13 cellular contexts compared by ENCODE assay signal in genomic region chr14:96274122-96274910, GRCh38. TPM values are rescaled to one million over a fixed set of nuclear protein-coding genes. Genes with fewer than 3 reads are reported as not detected.
DNase-seq lines count a peak whose midpoint lies in the region; ATAC-seq and TF ChIP-seq lines count a peak whose summit lies in the region.
"Had no signal": no experiment of that assay in that cellular context is flagged by ENCODE, and none has a peak within 500 bp of the region (broad histone marks: within the 10 kb centered on the region; RNA-seq: fewer than 3 reads in every experiment).

No MANE protein-coding gene starts in this region.

- H3K9me3 ChIP-seq in mesodermal cell (ENCODE audit: control insufficient read depth, low read length): peaks cover 28% of the 10 kb centered on the region
- H3K9me3 ChIP-seq in vagina: peaks cover 7% of the 10 kb centered on the region
- H3K9me3 ChIP-seq in left ventricle myocardium inferior (replicated peaks): peaks cover 37% of the 10 kb centered on the region
- H3K9me3 ChIP-seq: prostate gland had no signal

- no peaks in the 10 kb centered on the region for H3K4me1 Mint-ChIP-seq in activated CD8-positive, alpha-beta memory T cell treated with anti-CD3 and anti-CD28 coated beads, Interleukin-2, amount 10 ng/mL, durations not matched to agents 7 days and 5 days

- no peak for TF ChIP-seq CTCF in vagina (IDR thresholded peaks at IDR 0.05)
- no peak for TF ChIP-seq CTCF in left ventricle myocardium inferior (IDR thresholded peaks at IDR 0.05; ENCODE audit: borderline replicate concordance)

- H3K36me3 ChIP-seq in mesodermal cell (ENCODE audit: control insufficient read depth, insufficient read depth, low read length) (no peaks in the 10 kb centered on the region), vagina (no peaks in the 10 kb centered on the region), left ventricle myocardium inferior (peaks cover 9% of the 10 kb centered on the region)
- H3K36me3 ChIP-seq: prostate gland had no signal

- peaks cover 8% of the 10 kb centered on the region for H3K9me3 Mint-ChIP-seq in activated CD8-positive, alpha-beta memory T cell treated with anti-CD3 and anti-CD28 coated beads, Interleukin-2, amount 10 ng/mL, durations not matched to agents 7 days and 5 days (ENCODE audit: low read depth)

- 85 to 88% methylated on average over 9 of the region's 10 CpGs for WGBS in mesodermal cell (ENCODE audit: insufficient coverage in 2 of 2), 2 experiments

- no peak for TF ChIP-seq POLR2A in vagina (IDR thresholded peaks at IDR 0.05)

- DNase-seq in activated CD8-positive, alpha-beta memory T cell treated with anti-CD3 and anti-CD28 coated beads, Interleukin-2, amount 10 ng/mL, durations not matched to agents 7 days and 5 days: peak; percentile 34
- no peak for DNase-seq in activated CD8-positive, alpha-beta memory T cell treated with anti-CD3 and anti-CD28 coated beads for 24 hours
- DNase-seq in vagina (ENCODE audit: extremely low spot score in 2 of 2) (peak in 1 of 2 donors; percentile 93), left ventricle myocardium inferior (no peak)
- no peak for DNase-seq in NK-92 treated with Interleukin-12 subunit alpha and Interleukin-12 subunit beta, amount 100 ng/mL, for 24 hours (lab: John Stamatoyannopoulos, UW)
- DNase-seq: NCI-H1436 had no signal

- H3K27me3 ChIP-seq in vagina (no peaks in the 10 kb centered on the region), left ventricle myocardium inferior (ENCODE audit: low read depth) (peaks cover 2% of the 10 kb centered on the region)

- H3K4me3 Mint-ChIP-seq in activated CD8-positive, alpha-beta memory T cell treated with anti-CD3 and anti-CD28 coated beads, Interleukin-2, amount 10 ng/mL, durations not matched to agents 7 days and 5 days: no peak overlapping the region

- H3K27ac ChIP-seq in cingulate gyrus (ENCODE audit: low read depth, low read length): peak overlapping the region; percentile 78
- peak overlapping the region; percentile 32 for H3K27ac ChIP-seq in mesodermal cell (ENCODE audit: low read depth, low read length, severe bottlenecking)
- peak overlapping the region; percentile 68 for H3K27ac ChIP-seq in vagina
- no peak overlapping the region for H3K27ac ChIP-seq in left ventricle myocardium inferior (replicated peaks)
- H3K27ac ChIP-seq: epithelial cell of prostate, prostate gland had no signal

- CTCF ChIA-PET in activated CD8-positive, alpha-beta memory T cell treated with anti-CD3 and anti-CD28 coated beads, Interleukin-2, amount 10 ng/mL, durations not matched to agents 7 days and 5 days (lab: Charles Lee): interaction anchor here (0.6 to 1.8 kb wide), 5 partner anchors 12 to 176 kb away, joined by 3 to 5 read pairs (median 4); no protein-coding TSS in a partner anchor

- peaks cover 2% of the 10 kb centered on the region for H3K36me3 Mint-ChIP-seq in activated CD8-positive, alpha-beta memory T cell treated with anti-CD3 and anti-CD28 coated beads, Interleukin-2, amount 10 ng/mL, durations not matched to agents 7 days and 5 days

- no peak overlapping the region for H3K27ac Mint-ChIP-seq in activated CD8-positive, alpha-beta memory T cell treated with anti-CD3 and anti-CD28 coated beads, Interleukin-2, amount 10 ng/mL, durations not matched to agents 7 days and 5 days

- H3K4me1 ChIP-seq in mesodermal cell (ENCODE audit: control insufficient read depth, insufficient read depth, low read length, poor library complexity, severe bottlenecking) (peaks cover 5% of the 10 kb centered on the region), vagina (peaks cover 43% of the 10 kb centered on the region), left ventricle myocardium inferior (peaks cover 7% of the 10 kb centered on the region)
- H3K4me1 ChIP-seq: prostate gland had no signal

- ATAC-seq in activated CD8-positive, alpha-beta memory T cell treated with anti-CD3 and anti-CD28 coated beads, Interleukin-2, amount 10 ng/mL, durations not matched to agents 7 days and 5 days: no peak
- no peak for ATAC-seq in HG02884 (IDR thresholded peaks at IDR 0.05; ENCODE audit: unreplicated experiment)
- ATAC-seq: left lobe of liver, Panc1 had no signal

- H3K27me3 Mint-ChIP-seq in activated CD8-positive, alpha-beta memory T cell treated with anti-CD3 and anti-CD28 coated beads, Interleukin-2, amount 10 ng/mL, durations not matched to agents 7 days and 5 days: peaks cover 6% of the 10 kb centered on the region

- intact Hi-C loops in vagina (cut with DNase I) (loop anchor here (2.0 to 10.0 kb wide), 2 partner anchors 174 to 270 kb away; no protein-coding TSS in a partner anchor), left ventricle myocardium inferior (cut with micrococcal nuclease) (loop anchor here (10.0 kb wide), 1 partner anchor 280 kb away; no protein-coding TSS in a partner anchor)

- H3K4me3 ChIP-seq in mesodermal cell (ENCODE audit: extremely low read depth, insufficient read depth, low read length, poor library complexity, severe bottlenecking) (no peak overlapping the region), vagina (no peak overlapping the region), left ventricle myocardium inferior (no peak overlapping the region)
- H3K4me3 ChIP-seq: prostate gland had no signal

RNA-seq across cellular contexts. Expression of gene BDKRB1, which starts 18.3 kb away (rescaled TPM):
- not detected for total RNA-seq in activated CD8-positive, alpha-beta memory T cell treated with anti-CD3 and anti-CD28 coated beads, Interleukin-2, amount 10 ng/mL, durations not matched to agents 7 days and 5 days
- 0.44 TPM for polyA plus RNA-seq in mesodermal cell (2013, experiment 1 of 2)
- polyA plus RNA-seq in mesodermal cell (2013, experiment 2 of 2): 0.71 TPM
- total RNA-seq in vagina: 2.5 TPM
- total RNA-seq in left ventricle myocardium inferior: not detected
- total RNA-seq: left lobe of liver had no signal
